ENCODE assay signal across 9 cellular contexts in the genomic region with DNA sequence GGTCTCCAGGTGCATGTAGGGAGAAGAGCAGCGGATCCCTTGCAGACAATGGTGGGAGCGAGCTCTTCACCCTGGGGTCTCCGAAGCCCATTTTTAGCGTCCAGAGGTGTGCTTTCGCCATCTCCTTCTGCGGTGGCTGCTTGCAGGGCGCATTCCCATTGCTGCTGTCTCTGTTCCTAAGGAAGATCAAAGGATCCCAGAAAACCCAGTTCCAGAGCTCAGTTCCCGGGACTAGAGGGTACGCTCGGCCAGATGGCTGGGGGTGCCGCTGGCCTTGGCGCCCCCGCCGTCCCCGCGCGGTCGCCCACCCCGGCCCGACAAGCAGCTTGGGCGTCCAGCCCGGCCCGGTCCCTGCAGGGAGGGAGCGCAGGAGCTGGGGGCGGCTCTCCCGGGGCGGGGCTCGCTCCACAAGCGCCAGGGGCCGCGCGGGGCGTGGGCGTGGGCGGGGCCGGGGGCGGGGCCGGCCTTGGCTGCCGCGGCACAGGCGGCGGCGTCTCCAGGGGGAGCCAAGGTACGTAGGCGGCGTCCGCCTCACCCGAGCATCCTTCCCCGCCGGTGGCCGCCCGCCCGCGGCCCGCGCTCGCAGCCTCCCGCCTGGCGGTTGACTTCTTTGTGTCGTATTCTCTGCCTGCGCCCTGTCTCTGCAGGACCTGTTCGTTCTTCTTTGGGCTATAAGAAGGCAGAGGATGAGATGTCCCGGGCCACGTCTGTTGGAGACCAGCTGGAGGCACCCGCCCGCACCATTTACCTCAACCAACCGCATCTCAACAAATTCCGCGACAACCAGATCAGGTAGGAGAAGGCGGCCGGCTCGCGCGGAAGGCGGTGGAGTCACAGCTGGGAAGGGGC.
DNase-seq lines count a peak whose midpoint lies in the region; ATAC-seq and TF ChIP-seq lines count a peak whose summit lies in the region.
"Had no signal": no experiment of that assay in that cellular context is flagged by ENCODE, and none has a peak within 500 bp of the region (broad histone marks: within the 10 kb centered on the region; RNA-seq: fewer than 3 reads in every experiment).

No MANE protein-coding gene starts in this region.

- no peaks in the 10 kb centered on the region for H3K9me3 ChIP-seq in fibroblast of lung (ENCODE audit: control insufficient read depth, insufficient read depth, low read depth, low read length)
- no peaks in the 10 kb centered on the region for H3K9me3 ChIP-seq in SJCRH30 (replicated peaks)

- no peaks in the 10 kb centered on the region for H4K20me1 ChIP-seq in fibroblast of lung (ENCODE audit: control insufficient read depth, extremely low read depth, insufficient read depth, low read length)

- no peak overlapping the region for H3K4me3 ChIP-seq in fibroblast of lung (replicated peaks in 1 of 4; ENCODE audit: control extremely low read depth in 1 of 4, insufficient read depth in 1 of 4, low read depth in 3 of 4, low read length in 4 of 4)
- no peak overlapping the region for H3K4me3 ChIP-seq in SJCRH30

- H3K27me3 ChIP-seq in fibroblast of lung (ENCODE audit: control insufficient read depth, insufficient read depth, low read length) (peaks cover 2% of the 10 kb centered on the region), SJCRH30 (0 out of 2 replicates have a peak, but pooled peaks cover 6% of the 10 kb centered on the region)

- H3K79me2 ChIP-seq in fibroblast of lung (ENCODE audit: control insufficient read depth, insufficient read depth, low read length), result no peaks in the 10 kb centered on the region

- DNase-seq in activated T-cell treated with anti-CD3 and anti-CD28 coated beads for 48 hours (ENCODE audit: low read depth) (peak; percentile 8), activated T-cell treated with anti-CD3 and anti-CD28 coated beads for 4 hours (no peak), NCI-H748 (lab: John Stamatoyannopoulos, UW; ENCODE audit: unreplicated experiment) (peak; percentile 94), fibroblast of lung (ENCODE audit: low read depth in 2 of 2) (peak in 1 of 2 donors; percentile 54), SJCRH30 (no peak), posterior vena cava (ENCODE audit: low spot score) (no peak)
- peak; percentile 3 to 11 for DNase-seq in stimulated activated CD8-positive, alpha-beta memory T cell treated with anti-CD3 and anti-CD28 coated beads, Interleukin-2, amount 100 ng/mL, for 48 hours (ENCODE audit: low read depth in 2 of 2)
- DNase-seq: CD4-positive, alpha-beta T cell had no signal

- no peaks in the 10 kb centered on the region for H3K4me1 ChIP-seq in fibroblast of lung (ENCODE audit: control insufficient read depth, extremely low read depth, insufficient read depth, low read length)
- H3K4me1 ChIP-seq in SJCRH30, result no peaks in the 10 kb centered on the region

- H3K27ac ChIP-seq in fibroblast of lung (ENCODE audit: insufficient read depth, low read length) (no peak overlapping the region), SJCRH30 (no peak overlapping the region)

- no peak for ATAC-seq in GM18517 (IDR thresholded peaks at IDR 0.05; ENCODE audit: unreplicated experiment)

- H3K36me3 ChIP-seq in fibroblast of lung (ENCODE audit: control insufficient read depth, insufficient read depth, low read length), result no peaks in the 10 kb centered on the region
- no peaks in the 10 kb centered on the region for H3K36me3 ChIP-seq in SJCRH30

- no peak for TF ChIP-seq CTCF in fibroblast of lung (conservative IDR thresholded peaks at IDR 0.05 in 1 of 2, IDR thresholded peaks at IDR 0.05 in 1 of 2; ENCODE audit: low read depth in 1 of 2, low read length in 2 of 2)

- intact Hi-C loops in posterior vena cava (cut with DNase I), result no loop called here

- H3K4me2 ChIP-seq in fibroblast of lung (ENCODE audit: extremely low read depth, insufficient read depth, low read length), result peak overlapping the region; percentile 68

- no peak overlapping the region for H2AFZ ChIP-seq in fibroblast of lung (ENCODE audit: low read length)

- no peak overlapping the region for H3K9ac ChIP-seq in fibroblast of lung (ENCODE audit: insufficient read depth, low read length)

Comparison
In these comparisons a context has a peak if more than half of its experiments do, and no peak if none do; other contexts are left out.
1. DNase-seq: peak in activated T-cell treated with anti-CD3 and anti-CD28 coated beads for 48 hours (single experiment), NCI-H748 (single experiment) and stimulated activated CD8-positive, alpha-beta memory T cell treated with anti-CD3 and anti-CD28 coated beads, Interleukin-2, amount 100 ng/mL, for 48 hours (2 of 2); none in activated T-cell treated with anti-CD3 and anti-CD28 coated beads for 4 hours (single experiment), SJCRH30 (0 of 2) and posterior vena cava (single experiment).